Comparison of ENCODE assay signal across 36 cellular contexts in genomic region chr17:83095016-83095415, GRCh38.
"Had no signal": no experiment of that assay in that cellular context is flagged by ENCODE, and none has a peak within 500 bp of the region (broad histone marks: within the 10 kb centered on the region; RNA-seq: fewer than 3 reads in every experiment).

No MANE protein-coding gene starts in this region.

- H3K36me3 ChIP-seq: cardiac muscle cell had no signal

- H3K4me1 Mint-ChIP-seq: activated CD4-positive, alpha-beta T cell treated with anti-CD3 and anti-CD28 coated beads, Interleukin-2, amount 10 ng/mL, durations not matched to agents 24 days and 14 days; activated naive CD4-positive, alpha-beta T cell treated with anti-CD3 and anti-CD28 coated beads, Interleukin-2, amount 50 U/mL, for 24 hours; activated naive CD8-positive, alpha-beta T cell treated with anti-CD3 and anti-CD28 coated beads, Interleukin-2, amount 10 ng/mL, durations not matched to agents 7 days and 5 days had no signal

- H3K4me3 ChIP-seq: ascending aorta, cardiac muscle cell had no signal

- H3K9me3 Mint-ChIP-seq: activated B cell treated with CpG ODN at 0.5 μM for 24 hours; activated CD4-positive, alpha-beta memory T cell treated with anti-CD3 and anti-CD28 coated beads, Interleukin-2, amount 10 ng/mL, durations not matched to agents 7 days and 5 days; activated CD4-positive, alpha-beta T cell treated with anti-CD3 and anti-CD28 coated beads, Interleukin-2, amount 10 ng/mL, durations not matched to agents 24 days and 14 days; activated naive CD4-positive, alpha-beta T cell treated with anti-CD3 and anti-CD28 coated beads, Interleukin-2, amount 10 ng/mL, durations not matched to agents 7 days and 5 days; activated naive CD4-positive, alpha-beta T cell treated with anti-CD3 and anti-CD28 coated beads, Interleukin-2, amount 50 U/mL, for 24 hours; activated naive CD8-positive, alpha-beta T cell treated with anti-CD3 and anti-CD28 coated beads, Interleukin-2, amount 10 ng/mL, durations not matched to agents 7 days and 5 days; activated naive CD8-positive, alpha-beta T cell treated with anti-CD3 and anti-CD28 coated beads, Interleukin-2, amount 50 U/mL, for 24 hours; activated T-cell treated with anti-CD3 and anti-CD28 coated beads, Interleukin-2, amount 50 U/mL, for 24 hours; activated T-helper 2 cell treated with anti-CD3 and anti-CD28 coated beads, Interferon-gamma antibody, Interleukin-2, Interleukin-4, amounts not matched to agents 10 μg/mL and 5 μg/mL and 100 μg/mL, durations not matched to agents 14 hours and 24 hours and 36 hours; central memory CD8-positive, alpha-beta T cell; T-cell; T-helper 2 cell treated with Interferon-gamma antibody and Interleukin-4, amounts not matched to agents 5 μg/mL and 100 μg/mL, for 36 hours had no signal

- H3K27ac Mint-ChIP-seq: activated B cell treated with CpG ODN at 0.5 μM for 24 hours; activated CD4-positive, alpha-beta memory T cell treated with anti-CD3 and anti-CD28 coated beads, Interleukin-2, amount 10 ng/mL, durations not matched to agents 7 days and 5 days; activated CD4-positive, alpha-beta T cell treated with anti-CD3 and anti-CD28 coated beads, Interleukin-2, amount 10 ng/mL, durations not matched to agents 24 days and 14 days; activated CD8-positive, alpha-beta memory T cell treated with anti-CD3 and anti-CD28 coated beads, Interleukin-2, amount 10 ng/mL, durations not matched to agents 7 days and 5 days; activated CD8-positive, alpha-beta T cell treated with anti-CD3 and anti-CD28 coated beads, Interleukin-2, amount 10 ng/mL, durations not matched to agents 7 days and 5 days; activated naive CD4-positive, alpha-beta T cell treated with anti-CD3 and anti-CD28 coated beads, Interleukin-2, amount 10 ng/mL, durations not matched to agents 7 days and 5 days; activated naive CD4-positive, alpha-beta T cell treated with anti-CD3 and anti-CD28 coated beads, Interleukin-2, amount 50 U/mL, for 24 hours; activated naive CD8-positive, alpha-beta T cell; activated naive CD8-positive, alpha-beta T cell treated with anti-CD3 and anti-CD28 coated beads, Interleukin-2, amount 10 ng/mL, durations not matched to agents 7 days and 5 days; activated naive CD8-positive, alpha-beta T cell treated with anti-CD3 and anti-CD28 coated beads, Interleukin-2, amount 50 U/mL, for 24 hours; activated T-cell treated with anti-CD3 and anti-CD28 coated beads, Interleukin-2, amount 50 U/mL, for 24 hours; activated T-helper 2 cell treated with anti-CD3 and anti-CD28 coated beads, Interferon-gamma antibody, Interleukin-2, Interleukin-4, amounts not matched to agents 10 μg/mL and 5 μg/mL and 100 μg/mL, durations not matched to agents 14 hours and 24 hours and 36 hours; brain; T-cell; T-helper 2 cell treated with Interferon-gamma antibody and Interleukin-4, amounts not matched to agents 5 μg/mL and 100 μg/mL, for 36 hours had no signal

- H3K9me3 ChIP-seq: ascending aorta had no signal

- H3K27ac ChIP-seq: ascending aorta, cardiac muscle cell had no signal

- H3K27me3 Mint-ChIP-seq: activated B cell treated with CpG ODN at 0.5 μM for 24 hours; activated naive CD8-positive, alpha-beta T cell; brain had no signal

- DNase-seq: activated B cell treated with CpG ODN at 0.5 μM for 24 hours; activated CD4-positive, alpha-beta memory T cell treated with anti-CD3 and anti-CD28 coated beads, Interleukin-2, amount 10 ng/mL, durations not matched to agents 7 days and 5 days; activated CD4-positive, alpha-beta T cell treated with anti-CD3 and anti-CD28 coated beads for 4 hours; activated CD4-positive, alpha-beta T cell treated with anti-CD3 and anti-CD28 coated beads, Interleukin-2, amount 10 ng/mL, durations not matched to agents 24 days and 14 days; activated CD4-positive, alpha-beta T cell treated with anti-CD3 and anti-CD28 coated beads, Interleukin-2, amount 50 U/mL, for 1 hour; activated CD4-positive, alpha-beta T cell treated with anti-CD3 and anti-CD28 coated beads, Interleukin-2, amount 50 U/mL, for 4 hours; activated CD4-positive, CD25-positive, alpha-beta regulatory T cell treated with anti-CD3 and anti-CD28 coated beads, Interleukin-2, amount 50 U/mL, for 72 hours; activated CD8-positive, alpha-beta memory T cell treated with anti-CD3 and anti-CD28 coated beads for 24 hours; activated CD8-positive, alpha-beta memory T cell treated with anti-CD3 and anti-CD28 coated beads, Interleukin-2, amount 10 ng/mL, durations not matched to agents 7 days and 5 days; activated CD8-positive, alpha-beta memory T cell treated with anti-CD3 and anti-CD28 coated beads, Interleukin-2, amount 50 U/mL, for 48 hours; activated CD8-positive, alpha-beta T cell treated with anti-CD3 and anti-CD28 coated beads, Interleukin-2, amount 10 ng/mL, durations not matched to agents 7 days and 5 days; activated effector memory CD4-positive, alpha-beta T cell treated with Interleukin-2 at 50 U/mL for 16 hours; activated gamma-delta T cell; activated naive CD4-positive, alpha-beta T cell treated with anti-CD3 and anti-CD28 coated beads, Interleukin-2, amount 10 ng/mL, durations not matched to agents 7 days and 5 days; activated naive CD4-positive, alpha-beta T cell treated with Interleukin-2 at 50 U/mL for 16 hours; activated naive CD8-positive, alpha-beta T cell treated with anti-CD3 and anti-CD28 coated beads, Interleukin-2, amount 10 ng/mL, durations not matched to agents 7 days and 5 days; activated naive CD8-positive, alpha-beta T cell treated with anti-CD3 and anti-CD28 coated beads, Interleukin-2, amount 50 U/mL, for 24 hours; activated T-cell treated with anti-CD3 and anti-CD28 coated beads, Interleukin-2, amount 50 U/mL, for 24 hours; activated T-cell treated with anti-CD3 and anti-CD28 coated beads, Interleukin-2, amount 50 U/mL, for 48 hours; amygdala; anterior cingulate cortex; caudate nucleus; cerebellar nuclear complex; T-cell; T-helper 2 cell; T-helper 9 cell had no signal

- H3K27me3 ChIP-seq: ascending aorta, cardiac muscle cell had no signal

- FAIRE-seq: bronchial epithelial cell, TTC549 had no signal

- H3K4me3 Mint-ChIP-seq: activated B cell treated with CpG ODN at 0.5 μM for 24 hours; activated CD4-positive, alpha-beta memory T cell treated with anti-CD3 and anti-CD28 coated beads, Interleukin-2, amount 10 ng/mL, durations not matched to agents 7 days and 5 days; activated CD4-positive, alpha-beta T cell treated with anti-CD3 and anti-CD28 coated beads, Interleukin-2, amount 10 ng/mL, durations not matched to agents 24 days and 14 days; activated CD8-positive, alpha-beta memory T cell treated with anti-CD3 and anti-CD28 coated beads, Interleukin-2, amount 10 ng/mL, durations not matched to agents 7 days and 5 days; activated CD8-positive, alpha-beta T cell treated with anti-CD3 and anti-CD28 coated beads, Interleukin-2, amount 10 ng/mL, durations not matched to agents 7 days and 5 days; activated naive CD4-positive, alpha-beta T cell treated with anti-CD3 and anti-CD28 coated beads, Interleukin-2, amount 10 ng/mL, durations not matched to agents 7 days and 5 days; activated naive CD4-positive, alpha-beta T cell treated with anti-CD3 and anti-CD28 coated beads, Interleukin-2, amount 50 U/mL, for 24 hours; activated naive CD8-positive, alpha-beta T cell; activated naive CD8-positive, alpha-beta T cell treated with anti-CD3 and anti-CD28 coated beads, Interleukin-2, amount 10 ng/mL, durations not matched to agents 7 days and 5 days; activated naive CD8-positive, alpha-beta T cell treated with anti-CD3 and anti-CD28 coated beads, Interleukin-2, amount 50 U/mL, for 24 hours; activated T-cell treated with anti-CD3 and anti-CD28 coated beads, Interleukin-2, amount 50 U/mL, for 24 hours; brain; central memory CD8-positive, alpha-beta T cell; T-cell; T-helper 2 cell treated with Interferon-gamma antibody and Interleukin-4, amounts not matched to agents 5 μg/mL and 100 μg/mL, for 36 hours had no signal

- H3K36me3 Mint-ChIP-seq: activated naive CD4-positive, alpha-beta T cell treated with anti-CD3 and anti-CD28 coated beads, Interleukin-2, amount 10 ng/mL, durations not matched to agents 7 days and 5 days; activated naive CD4-positive, alpha-beta T cell treated with anti-CD3 and anti-CD28 coated beads, Interleukin-2, amount 50 U/mL, for 24 hours; activated naive CD8-positive, alpha-beta T cell; activated naive CD8-positive, alpha-beta T cell treated with anti-CD3 and anti-CD28 coated beads, Interleukin-2, amount 10 ng/mL, durations not matched to agents 7 days and 5 days had no signal

- ATAC-seq: activated CD8-positive, alpha-beta memory T cell treated with anti-CD3 and anti-CD28 coated beads, Interleukin-2, amount 10 ng/mL, durations not matched to agents 7 days and 5 days; activated CD8-positive, alpha-beta T cell treated with anti-CD3 and anti-CD28 coated beads, Interleukin-2, amount 10 ng/mL, durations not matched to agents 7 days and 5 days; activated naive CD8-positive, alpha-beta T cell treated with anti-CD3 and anti-CD28 coated beads, Interleukin-2, amount 50 U/mL, for 24 hours; T-cell had no signal
